ENCODE assay signal across 34 cellular contexts in the genomic region with DNA sequence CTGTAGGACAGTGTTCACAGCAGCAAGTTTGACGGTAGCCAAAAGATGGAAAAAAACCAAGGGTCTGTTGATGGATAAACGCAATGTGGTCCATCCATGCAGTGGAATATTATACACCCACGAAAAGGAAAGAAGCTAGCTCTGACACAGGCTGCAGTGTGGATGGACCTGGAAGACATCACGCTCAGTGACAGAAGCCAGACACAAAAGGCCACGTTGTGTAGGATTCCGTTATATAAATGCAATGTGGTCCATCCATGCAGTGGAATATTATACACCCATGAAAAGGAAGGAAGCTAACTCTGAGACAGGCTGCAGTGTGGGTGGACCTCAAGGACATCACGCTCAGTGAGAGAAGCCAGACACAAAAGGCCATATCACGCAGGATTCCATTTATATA.
"Had no signal": no experiment of that assay in that cellular context is flagged by ENCODE, and none has a peak within 500 bp of the region (broad histone marks: within the 10 kb centered on the region; RNA-seq: fewer than 3 reads in every experiment).

No MANE protein-coding gene starts in this region.

- H3K36me3 ChIP-seq: MG63 had no signal

- H3K27me3 ChIP-seq: MG63 had no signal

- DNase-seq: Karpas-422, Kasumi-1, MG63, MM.1S, MV-4-11, NCI-H1048, NCI-H1092, NCI-H1092 treated with DMSO at 0.1 percent for 48 hours, NCI-H1105, NCI-H1105 treated with DMSO at 0.1 percent for 48 hours, NCI-H1417, NCI-H1417 treated with DMSO at 0.1 percent for 48 hours, NCI-H1436, NCI-H1436 treated with DMSO at 0.1 percent for 48 hours, NCI-H146, NCI-H1694, NCI-H1694 treated with DMSO at 0.1 percent for 48 hours, NCI-H187, NCI-H187 treated with DMSO at 0.1 percent for 48 hours, NCI-H1930, NCI-H2029, NCI-H2029 treated with DMSO at 0.1 percent for 48 hours, NCI-H2081 treated with DMSO at 0.1 percent for 48 hours, NCI-H2107, NCI-H2171, NCI-H2171 treated with DMSO at 0.1 percent for 48 hours, NCI-H2227 treated with DMSO at 0.1 percent for 48 hours, NCI-H226, NCI-H345, NCI-H446, NCI-H446 treated with DMSO at 0.1 percent for 48 hours, NCI-H510A, NCI-H510A treated with DMSO at 0.1 percent for 48 hours, NCI-H524 had no signal

- H3K4me3 ChIP-seq: MG63 had no signal
